In genomic region chr10:63798599-63799498, GRCh38 we compare ENCODE assay signal across 10 cellular contexts.
DNase-seq lines count a peak whose midpoint lies in the region; ATAC-seq and TF ChIP-seq lines count a peak whose summit lies in the region.
"Had no signal": no experiment of that assay in that cellular context is flagged by ENCODE, and none has a peak within 500 bp of the region (broad histone marks: within the 10 kb centered on the region; RNA-seq: fewer than 3 reads in every experiment).

No MANE protein-coding gene starts in this region.

- no peak overlapping the region for H3K4me3 Mint-ChIP-seq in activated CD4-positive, alpha-beta memory T cell treated with anti-CD3 and anti-CD28 coated beads for 36 hours
- H3K4me3 Mint-ChIP-seq: memory B cell had no signal

- no peak overlapping the region for H3K18ac ChIP-seq in neuronal stem cell (ENCODE audit: low read length)

- H3K36me3 Mint-ChIP-seq in activated CD4-positive, alpha-beta memory T cell treated with anti-CD3 and anti-CD28 coated beads for 36 hours, result no peaks in the 10 kb centered on the region
- H3K36me3 Mint-ChIP-seq: memory B cell had no signal

- ATAC-seq in GM18505 (IDR thresholded peaks at IDR 0.05; ENCODE audit: unreplicated experiment), result no peak

- H3K36me3 ChIP-seq in neuronal stem cell (replicated peaks in 1 of 2; ENCODE audit: control insufficient read depth in 2 of 2, insufficient read depth in 2 of 2, low read length in 2 of 2), result no peaks in the 10 kb centered on the region

- H2AK5ac ChIP-seq in neuronal stem cell (ENCODE audit: low read depth, low read length), result no peak overlapping the region

- H4K8ac ChIP-seq in neuronal stem cell (ENCODE audit: low read depth, low read length), result no peak overlapping the region

- H3K27me3 Mint-ChIP-seq in activated CD4-positive, alpha-beta memory T cell treated with anti-CD3 and anti-CD28 coated beads for 36 hours, result no peaks in the 10 kb centered on the region

- H3K4me1 Mint-ChIP-seq in activated CD4-positive, alpha-beta memory T cell treated with anti-CD3 and anti-CD28 coated beads for 36 hours (ENCODE audit: low read depth), result peaks cover 7% of the 10 kb centered on the region

- no peak overlapping the region for H3K4ac ChIP-seq in neuronal stem cell (ENCODE audit: low read length)

- no peaks in the 10 kb centered on the region for H3K9me3 ChIP-seq in neuronal stem cell (replicated peaks in 1 of 2; ENCODE audit: control insufficient read depth in 2 of 2, insufficient read depth in 1 of 2, low read depth in 1 of 2, low read length in 2 of 2)

- no peak overlapping the region for H2BK12ac ChIP-seq in neuronal stem cell (ENCODE audit: low read length)

- H3K4me1 ChIP-seq in neuronal stem cell (ENCODE audit: control insufficient read depth in 2 of 2, insufficient read depth in 1 of 2, low read depth in 1 of 2, low read length in 2 of 2), result peaks cover 0 to 2% of the 10 kb centered on the region in 2 donors

- H3K4me2 ChIP-seq in neuronal stem cell (ENCODE audit: insufficient read depth, low read length, poor library complexity, severe bottlenecking), result no peak overlapping the region

- H3K27ac Mint-ChIP-seq in activated CD4-positive, alpha-beta memory T cell treated with anti-CD3 and anti-CD28 coated beads for 36 hours, result no peak overlapping the region
- H3K27ac Mint-ChIP-seq: memory B cell had no signal

- POLR2A ChIA-PET in activated CD4-positive, alpha-beta memory T cell treated with anti-CD3 and anti-CD28 coated beads for 36 hours (lab: Charles Lee), result no interaction called here

- WGBS in neuronal stem cell (ENCODE audit: extremely low coverage in 2 of 2, insufficient read length in 2 of 2, insufficient replicate concordance in 1 of 2), 2 donors, result no CpG with 5 or more reads among the region's 9 CpGs

- intact Hi-C loops in activated CD4-positive, alpha-beta memory T cell treated with anti-CD3 and anti-CD28 coated beads for 36 hours (cut with micrococcal nuclease), result no loop called here

- H2BK15ac ChIP-seq in neuronal stem cell (ENCODE audit: low read length), result no peak overlapping the region

- H3K9me3 Mint-ChIP-seq in activated CD4-positive, alpha-beta memory T cell treated with anti-CD3 and anti-CD28 coated beads for 36 hours, result no peaks in the 10 kb centered on the region
- H3K9me3 Mint-ChIP-seq: memory B cell had no signal

- no peaks in the 10 kb centered on the region for H3K27me3 ChIP-seq in neuronal stem cell (ENCODE audit: control insufficient read depth in 3 of 3, insufficient read depth in 3 of 3, low read depth in 1 of 3, low read length in 3 of 3)

- H3K23ac ChIP-seq in neuronal stem cell (ENCODE audit: low read depth, low read length, poor library complexity), result no peak overlapping the region

- peak; percentile 92 for DNase-seq in AG20443 (ENCODE audit: low spot score)
- DNase-seq in fibroblast of peridontal ligament (ENCODE audit: extremely low read depth), result peak; percentile 85
- DNase-seq in neuronal stem cell (ENCODE audit: low spot score), result no peak
- no peak for DNase-seq in effector CD4-positive, alpha-beta T cell
- no peak for DNase-seq in activated CD4-positive, alpha-beta memory T cell treated with anti-CD3 and anti-CD28 coated beads for 36 hours
- DNase-seq in NCI-H526 treated with DMSO at 0.1 percent for 48 hours (lab: John Stamatoyannopoulos, UW), result no peak
- DNase-seq: activated CD4-positive, alpha-beta T cell treated with anti-CD3 and anti-CD28 coated beads for 4 hours had no signal

- TF ChIP-seq POLR2A in GM18505 (IDR thresholded peaks at IDR 0.05; ENCODE audit: borderline replicate concordance, extremely low read depth, insufficient read depth, insufficient read length), result no peak

- no peak overlapping the region for H2BK5ac ChIP-seq in neuronal stem cell (ENCODE audit: low read length)

- no peaks in the 10 kb centered on the region for H3K79me1 ChIP-seq in neuronal stem cell (ENCODE audit: low read depth, low read length)

- no peak overlapping the region for H3K27ac ChIP-seq in neuronal stem cell (replicated peaks; ENCODE audit: low read length)

- CTCF ChIA-PET in activated CD4-positive, alpha-beta memory T cell treated with anti-CD3 and anti-CD28 coated beads for 36 hours (lab: Charles Lee), result no interaction called here

- H4K91ac ChIP-seq in neuronal stem cell (ENCODE audit: low read depth, low read length, poor library complexity), result no peak overlapping the region

- H3K9ac ChIP-seq in neuronal stem cell (ENCODE audit: low read depth, low read length, poor library complexity), result no peak overlapping the region

- no peak overlapping the region for H2BK120ac ChIP-seq in neuronal stem cell (ENCODE audit: low read depth, low read length)

- H3K4me3 ChIP-seq in neuronal stem cell (ENCODE audit: low read length in 2 of 2), result no peak overlapping the region

- peak overlapping the region; percentile 46 for H2AFZ ChIP-seq in neuronal stem cell (ENCODE audit: low read length)

- no peak overlapping the region for H3K14ac ChIP-seq in neuronal stem cell (ENCODE audit: low read length)

TF ChIP-seq in PFSK-1, 5 proteins besides CTCF, POLR2A, EP300 and RAD21:
- TF ChIP-seq POLR2AphosphoS5 (IDR thresholded peaks at IDR 0.05; ENCODE audit: low read depth, low read length), result peak; percentile 43; the same call in 1 of the 2 replicates
- peak; percentile 74; the same call in 1 of the 2 replicates for TF ChIP-seq SIN3A (IDR thresholded peaks at IDR 0.05; ENCODE audit: borderline replicate concordance, insufficient read depth, low read length)
- TF ChIP-seq, protein P1, sequence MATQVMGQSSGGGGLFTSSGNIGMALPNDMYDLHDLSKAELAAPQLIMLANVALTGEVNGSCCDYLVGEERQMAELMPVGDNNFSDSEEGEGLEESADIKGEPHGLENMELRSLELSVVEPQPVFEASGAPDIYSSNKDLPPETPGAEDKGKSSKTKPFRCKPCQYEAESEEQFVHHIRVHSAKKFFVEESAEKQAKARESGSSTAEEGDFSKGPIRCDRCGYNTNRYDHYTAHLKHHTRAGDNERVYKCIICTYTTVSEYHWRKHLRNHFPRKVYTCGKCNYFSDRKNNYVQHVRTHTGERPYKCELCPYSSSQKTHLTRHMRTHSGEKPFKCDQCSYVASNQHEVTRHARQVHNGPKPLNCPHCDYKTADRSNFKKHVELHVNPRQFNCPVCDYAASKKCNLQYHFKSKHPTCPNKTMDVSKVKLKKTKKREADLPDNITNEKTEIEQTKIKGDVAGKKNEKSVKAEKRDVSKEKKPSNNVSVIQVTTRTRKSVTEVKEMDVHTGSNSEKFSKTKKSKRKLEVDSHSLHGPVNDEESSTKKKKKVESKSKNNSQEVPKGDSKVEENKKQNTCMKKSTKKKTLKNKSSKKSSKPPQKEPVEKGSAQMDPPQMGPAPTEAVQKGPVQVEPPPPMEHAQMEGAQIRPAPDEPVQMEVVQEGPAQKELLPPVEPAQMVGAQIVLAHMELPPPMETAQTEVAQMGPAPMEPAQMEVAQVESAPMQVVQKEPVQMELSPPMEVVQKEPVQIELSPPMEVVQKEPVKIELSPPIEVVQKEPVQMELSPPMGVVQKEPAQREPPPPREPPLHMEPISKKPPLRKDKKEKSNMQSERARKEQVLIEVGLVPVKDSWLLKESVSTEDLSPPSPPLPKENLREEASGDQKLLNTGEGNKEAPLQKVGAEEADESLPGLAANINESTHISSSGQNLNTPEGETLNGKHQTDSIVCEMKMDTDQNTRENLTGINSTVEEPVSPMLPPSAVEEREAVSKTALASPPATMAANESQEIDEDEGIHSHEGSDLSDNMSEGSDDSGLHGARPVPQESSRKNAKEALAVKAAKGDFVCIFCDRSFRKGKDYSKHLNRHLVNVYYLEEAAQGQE (IDR thresholded peaks at IDR 0.05; ENCODE audit: insufficient read depth in 1 of 2, low read depth in 2 of 2, low read length in 2 of 2), result no peak

Comparison
In these comparisons a context has a peak if more than half of its experiments do, and no peak if none do; other contexts are left out.
1. DNase-seq: peak in AG20443 (single experiment) and fibroblast of peridontal ligament (single experiment); none in neuronal stem cell (single experiment), effector CD4-positive, alpha-beta T cell (single experiment), activated CD4-positive, alpha-beta memory T cell treated with anti-CD3 and anti-CD28 coated beads for 36 hours (single experiment) and NCI-H526 treated with DMSO at 0.1 percent for 48 hours (single experiment).